In the genomic region with DNA sequence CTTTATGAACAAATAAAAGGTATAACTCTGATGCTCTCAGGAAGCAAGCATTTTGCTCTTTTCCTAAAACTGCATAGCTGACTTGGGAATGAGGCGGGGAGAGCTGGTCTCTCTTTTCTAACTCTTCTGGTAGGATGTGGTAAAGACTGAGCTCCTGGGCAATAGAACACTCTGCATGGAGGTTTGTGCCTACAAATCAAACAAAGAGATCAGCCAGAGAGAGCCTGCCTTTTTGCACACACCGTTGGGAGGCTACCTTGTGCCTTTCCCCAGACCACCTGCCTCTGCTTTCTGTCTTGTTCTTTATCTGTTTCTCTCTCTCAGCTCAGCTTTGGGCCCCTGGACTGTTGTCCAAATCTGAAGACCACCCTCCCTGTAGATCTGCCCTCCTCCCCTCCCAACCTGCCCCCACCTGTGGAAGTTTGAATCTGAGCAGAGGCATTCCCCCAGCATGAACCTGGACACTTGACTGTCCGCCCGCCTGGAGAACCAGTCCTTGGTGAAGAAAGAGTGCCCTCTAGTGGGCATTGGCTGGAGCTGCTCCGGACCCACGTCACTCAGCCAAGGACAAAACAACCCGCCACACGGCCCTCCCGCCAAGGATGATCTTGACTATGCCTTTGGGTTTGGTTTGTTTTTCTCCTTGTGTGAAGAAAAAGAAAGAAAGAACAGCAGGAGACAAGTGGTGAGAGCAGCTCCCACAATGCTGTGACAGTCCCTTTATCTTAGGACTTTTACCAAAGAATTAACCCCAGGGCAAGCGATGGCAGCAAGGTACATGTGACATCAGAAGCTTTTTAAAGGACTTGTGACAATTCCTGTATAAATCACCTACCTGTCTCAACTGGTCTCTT, we compare ENCODE assay signal across 8 cellular contexts.
A peak's percentile ranks its signal among the peaks of the same experiment; 100 is the strongest.
DNase-seq lines count a peak whose midpoint lies in the region; ATAC-seq and TF ChIP-seq lines count a peak whose summit lies in the region.

No MANE protein-coding gene starts in this region.

- H3K9me3 ChIP-seq in HUES64 (ENCODE audit: insufficient read depth, low read depth, low read length) (no peaks in the 10 kb centered on the region), OCI-LY3 (ENCODE audit: insufficient read depth, low read length) (no peaks in the 10 kb centered on the region)
- no peaks in the 10 kb centered on the region for H3K9me3 ChIP-seq in naive thymus-derived CD4-positive, alpha-beta T cell (ENCODE audit: control insufficient read depth in 2 of 3, low read length in 3 of 3)

- H3K4me2 ChIP-seq in OCI-LY3 (ENCODE audit: low read length), result peak overlapping the region; percentile 44

- peaks cover 0 to 25% (median 13%) of the 10 kb centered on the region in 5 donors for H3K27me3 Mint-ChIP-seq in naive thymus-derived CD4-positive, alpha-beta T cell

- peak; percentile 96 for ATAC-seq in GM21528 (IDR thresholded peaks at IDR 0.05; ENCODE audit: low FRiP score, unreplicated experiment)
- peak; percentile 84 for ATAC-seq in naive thymus-derived CD4-positive, alpha-beta T cell

- H3K27ac ChIP-seq in HUES64 (ENCODE audit: low read depth, low read length), result peak overlapping the region; percentile 68; the same call in 1 of the 2 replicates
- H3K27ac ChIP-seq in OCI-LY3 (ENCODE audit: low read length), result no peak overlapping the region
- no peak overlapping the region for H3K27ac ChIP-seq in naive thymus-derived CD4-positive, alpha-beta T cell (ENCODE audit: low read depth, low read length)

- no peaks in the 10 kb centered on the region for H3K79me2 ChIP-seq in OCI-LY3 (ENCODE audit: low read length)

- CTCF ChIA-PET in naive thymus-derived CD4-positive, alpha-beta T cell (lab: Charles Lee), result interaction anchor here (0.6 to 1.9 kb wide), 4 partner anchors 10 to 1438 kb away, joined by 3 to 9 read pairs (median 4); no protein-coding TSS in a partner anchor

- H3K36me3 Mint-ChIP-seq in naive thymus-derived CD4-positive, alpha-beta T cell, result no peaks in the 10 kb centered on the region

- peaks cover 0 to 10% (median 4%) of the 10 kb centered on the region in 7 donors for H3K4me1 Mint-ChIP-seq in naive thymus-derived CD4-positive, alpha-beta T cell

- H3K4me1 ChIP-seq in HUES64 (ENCODE audit: insufficient read depth, low read length), result peaks cover 34% of the 10 kb centered on the region
- no peaks in the 10 kb centered on the region for H3K4me1 ChIP-seq in OCI-LY3 (ENCODE audit: low read length)
- H3K4me1 ChIP-seq in naive thymus-derived CD4-positive, alpha-beta T cell (ENCODE audit: control insufficient read depth in 2 of 2, insufficient read depth in 2 of 2, low read length in 2 of 2), result no peaks in the 10 kb centered on the region

- H3K9ac ChIP-seq in HUES64 (ENCODE audit: low read depth, low read length) (no peak overlapping the region), OCI-LY3 (ENCODE audit: low read length) (no peak overlapping the region)

- H3K4me3 Mint-ChIP-seq in naive thymus-derived CD4-positive, alpha-beta T cell, result peak overlapping the region in 1 of 10 donors; percentile 41

- no peaks in the 10 kb centered on the region for H4K20me1 ChIP-seq in OCI-LY3 (ENCODE audit: insufficient read depth, low read length)

- H3K9me3 Mint-ChIP-seq in naive thymus-derived CD4-positive, alpha-beta T cell, result peaks cover 0 to 2% (median 0%) of the 10 kb centered on the region in 11 donors

- peak; percentile 88 for DNase-seq in DMS53 (lab: John Stamatoyannopoulos, UW)
- DNase-seq in activated T-cell treated with anti-CD3 and anti-CD28 coated beads, Interleukin-2, amount 50 U/mL, for 1 hour, result peak; percentile 55
- peak; percentile 63 for DNase-seq in fibroblast of gingiva (ENCODE audit: low read depth)
- DNase-seq in naive thymus-derived CD4-positive, alpha-beta T cell, result peak; percentile 17 to 54 (median 40)
- DNase-seq in stimulated activated naive CD4-positive, alpha-beta T cell (lab: John Stamatoyannopoulos, UW), result peak; percentile 4 to 50 (median 22)

- intact Hi-C loops in naive thymus-derived CD4-positive, alpha-beta T cell (cut with micrococcal nuclease), result loop anchor here (1.0 to 5.0 kb wide), 4 partner anchors 695 to 1935 kb away; no protein-coding TSS in a partner anchor

- WGBS in HUES64, result 19% methylated on average over 10 of the region's 10 CpGs

- no peaks in the 10 kb centered on the region for H3K27me3 ChIP-seq in HUES64 (ENCODE audit: insufficient read depth, low read length)
- peaks cover 40% of the 10 kb centered on the region for H3K27me3 ChIP-seq in OCI-LY3 (ENCODE audit: low read depth, low read length)
- no peaks in the 10 kb centered on the region for H3K27me3 ChIP-seq in naive thymus-derived CD4-positive, alpha-beta T cell (ENCODE audit: control insufficient read depth in 2 of 2, insufficient read depth in 2 of 2, low read length in 2 of 2)

- H3K27ac Mint-ChIP-seq in naive thymus-derived CD4-positive, alpha-beta T cell, result no peak overlapping the region

- H2AFZ ChIP-seq in OCI-LY3 (ENCODE audit: low read depth, low read length), result peak overlapping the region; percentile 37; the same call in 1 of the 2 replicates

- no peaks in the 10 kb centered on the region for H3K36me3 ChIP-seq in HUES64 (ENCODE audit: insufficient read depth, low read length)
- no peaks in the 10 kb centered on the region for H3K36me3 ChIP-seq in OCI-LY3 (replicated peaks; ENCODE audit: low read depth, low read length)
- no peaks in the 10 kb centered on the region for H3K36me3 ChIP-seq in naive thymus-derived CD4-positive, alpha-beta T cell (ENCODE audit: control insufficient read depth in 2 of 3, insufficient read depth in 3 of 3, low read length in 3 of 3)

- H3K4me3 ChIP-seq in HUES64 (ENCODE audit: low read length) (no peak overlapping the region), OCI-LY3 (ENCODE audit: low read length) (no peak overlapping the region)
- H3K4me3 ChIP-seq in naive thymus-derived CD4-positive, alpha-beta T cell (ENCODE audit: low read length), result no peak overlapping the region

- peak; percentile 95 for TF ChIP-seq CTCF in OCI-LY3 (IDR thresholded peaks at IDR 0.05; ENCODE audit: low read depth, low read length)

- POLR2A ChIA-PET in naive thymus-derived CD4-positive, alpha-beta T cell (lab: Charles Lee), result no interaction called here

Comparison
In these comparisons a context has a peak if more than half of its experiments do, and no peak if none do; other contexts are left out.
1. DNase-seq: peak in every context shown above with its lines; median percentile 88 in DMS53; 63 in fibroblast of gingiva; 55 in activated T-cell treated with anti-CD3 and anti-CD28 coated beads, Interleukin-2, amount 50 U/mL, for 1 hour; 40 in naive thymus-derived CD4-positive, alpha-beta T cell; 22 in stimulated activated naive CD4-positive, alpha-beta T cell.